In genomic region chr9:92978345-92978875, GRCh38 we compare ENCODE assay signal across 23 cellular contexts. TPM values are rescaled to one million over a fixed set of nuclear protein-coding genes. Genes with fewer than 3 reads are reported as not detected.
DNase-seq lines count a peak whose midpoint lies in the region; ATAC-seq and TF ChIP-seq lines count a peak whose summit lies in the region.
"Had no signal": no experiment of that assay in that cellular context is flagged by ENCODE, and none has a peak within 500 bp of the region (broad histone marks: within the 10 kb centered on the region; RNA-seq: fewer than 3 reads in every experiment).

No MANE protein-coding gene starts in this region.

- peaks cover 96% of the 10 kb centered on the region for H3K36me3 Mint-ChIP-seq in CD4-positive, alpha-beta T cell (ENCODE audit: low read depth)
- H3K36me3 Mint-ChIP-seq in CD8-positive, alpha-beta memory T cell: peaks cover 5 to 80% (median 19%) of the 10 kb centered on the region in 3 donors
- H3K36me3 Mint-ChIP-seq in activated CD8-positive, alpha-beta T cell treated with anti-CD3 and anti-CD28 coated beads, Interleukin-2, amount 10 ng/mL, durations not matched to agents 7 days and 5 days (ENCODE audit: low read depth): peaks cover 85% of the 10 kb centered on the region
- H3K36me3 Mint-ChIP-seq in memory B cell: peaks cover 44% of the 10 kb centered on the region

- no peaks in the 10 kb centered on the region for H3K27me3 Mint-ChIP-seq in CD4-positive, alpha-beta T cell
- no peaks in the 10 kb centered on the region for H3K27me3 Mint-ChIP-seq in CD8-positive, alpha-beta memory T cell
- no peaks in the 10 kb centered on the region for H3K27me3 Mint-ChIP-seq in activated CD8-positive, alpha-beta T cell treated with anti-CD3 and anti-CD28 coated beads, Interleukin-2, amount 10 ng/mL, durations not matched to agents 7 days and 5 days (ENCODE audit: low read depth)
- no peaks in the 10 kb centered on the region for H3K27me3 Mint-ChIP-seq in memory B cell
- H3K27me3 Mint-ChIP-seq: type B pancreatic cell had no signal

- intact Hi-C loops in CD4-positive, alpha-beta T cell (cut with DNase I, micrococcal nuclease): no loop called here

- POLR2A ChIA-PET in CD4-positive, alpha-beta T cell (lab: Charles Lee): interaction anchor here (0.8 to 3.2 kb wide), 8 partner anchors 11 to 90 kb away, joined by 3 to 41 read pairs (median 6); no protein-coding TSS in a partner anchor
- POLR2A ChIA-PET in CD8-positive, alpha-beta memory T cell (lab: Charles Lee): interaction anchor here (0.6 kb wide), 2 partner anchors 11 to 21 kb away, joined by 3 to 5 read pairs; no protein-coding TSS in a partner anchor
- POLR2A ChIA-PET in activated CD8-positive, alpha-beta T cell treated with anti-CD3 and anti-CD28 coated beads, Interleukin-2, amount 10 ng/mL, durations not matched to agents 7 days and 5 days (lab: Charles Lee): interaction anchor here (1.1 to 2.5 kb wide), 2 partner anchors 13 to 59 kb away, joined by 3 to 24 read pairs; no protein-coding TSS in a partner anchor

- H3K4me1 ChIP-seq in CD8-positive, alpha-beta memory T cell (ENCODE audit: insufficient read depth, low read length): peaks cover 76% of the 10 kb centered on the region
- H3K4me1 ChIP-seq: colonic mucosa, psoas muscle had no signal

- CTCF ChIA-PET in CD4-positive, alpha-beta T cell (lab: Charles Lee): interaction anchor here (1.9 kb wide), 1 partner anchor 25 kb away, joined by 8 read pairs; no protein-coding TSS in a partner anchor
- CTCF ChIA-PET in CD8-positive, alpha-beta memory T cell (lab: Charles Lee): no interaction called here
- CTCF ChIA-PET in activated CD8-positive, alpha-beta T cell treated with anti-CD3 and anti-CD28 coated beads, Interleukin-2, amount 10 ng/mL, durations not matched to agents 7 days and 5 days (lab: Charles Lee): interaction anchor here (1.0 to 1.1 kb wide), 2 partner anchors 9 to 25 kb away, joined by 3 read pairs; no protein-coding TSS in a partner anchor

- peaks cover 37% of the 10 kb centered on the region for H3K36me3 ChIP-seq in CD8-positive, alpha-beta memory T cell (ENCODE audit: insufficient read depth, low read length)
- H3K36me3 ChIP-seq: colonic mucosa had no signal

- ATAC-seq in CD4-positive, alpha-beta T cell (ENCODE audit: poor library complexity): peak; percentile 61
- no peak for ATAC-seq in activated CD8-positive, alpha-beta T cell treated with anti-CD3 and anti-CD28 coated beads, Interleukin-2, amount 10 ng/mL, durations not matched to agents 7 days and 5 days
- ATAC-seq in memory B cell (ENCODE audit: low read depth) (no peak), HG02798 (IDR thresholded peaks at IDR 0.05; ENCODE audit: poor library complexity, unreplicated experiment) (no peak), HG02852 (IDR thresholded peaks at IDR 0.05; ENCODE audit: unreplicated experiment) (no peak)
- ATAC-seq: HCT116, psoas muscle had no signal

- peaks cover 80% of the 10 kb centered on the region for H3K4me1 Mint-ChIP-seq in CD4-positive, alpha-beta T cell (ENCODE audit: low read depth)
- H3K4me1 Mint-ChIP-seq in CD8-positive, alpha-beta memory T cell: peaks cover 65 to 90% (median 81%) of the 10 kb centered on the region in 3 donors
- H3K4me1 Mint-ChIP-seq in activated CD8-positive, alpha-beta T cell treated with anti-CD3 and anti-CD28 coated beads, Interleukin-2, amount 10 ng/mL, durations not matched to agents 7 days and 5 days (ENCODE audit: low read depth): peaks cover 70% of the 10 kb centered on the region
- H3K4me1 Mint-ChIP-seq in memory B cell: peaks cover 43% of the 10 kb centered on the region

- no peak for DNase-seq in CD4-positive, alpha-beta T cell
- no peak for DNase-seq in CD8-positive, alpha-beta memory T cell
- DNase-seq in activated CD8-positive, alpha-beta T cell treated with anti-CD3 and anti-CD28 coated beads, Interleukin-2, amount 10 ng/mL, durations not matched to agents 7 days and 5 days: no peak
- DNase-seq in memory B cell (ENCODE audit: low spot score in 2 of 2) (no peak), pons (ENCODE audit: low spot score) (no peak)
- DNase-seq: activated CD8-positive, alpha-beta memory T cell treated with anti-CD3 and anti-CD28 coated beads, Interleukin-2, amount 50 U/mL, for 4 hours; colonic mucosa; KG1; midbrain; NCI-H1048; NCI-H2029 treated with DMSO at 0.1 percent for 48 hours; psoas muscle; stimulated activated CD4-positive, alpha-beta T cell treated with anti-CD3 and anti-CD28 coated beads, Interleukin-4, amount 100 ng/mL, for 1 hour; T1000 had no signal

- no peak overlapping the region for H3K27ac ChIP-seq in CD4-positive, alpha-beta T cell (ENCODE audit: low read depth, low read length)
- H3K27ac ChIP-seq in CD8-positive, alpha-beta memory T cell (ENCODE audit: low read depth, low read length): no peak overlapping the region
- H3K27ac ChIP-seq: colonic mucosa, psoas muscle, SK-N-MC, skin epidermis had no signal

- H3K4me3 Mint-ChIP-seq in CD4-positive, alpha-beta T cell: peak overlapping the region; percentile 70
- peak overlapping the region; percentile 6 to 76 (median 60) for H3K4me3 Mint-ChIP-seq in CD8-positive, alpha-beta memory T cell
- H3K4me3 Mint-ChIP-seq in activated CD8-positive, alpha-beta T cell treated with anti-CD3 and anti-CD28 coated beads, Interleukin-2, amount 10 ng/mL, durations not matched to agents 7 days and 5 days: no peak overlapping the region
- no peak overlapping the region for H3K4me3 Mint-ChIP-seq in memory B cell
- H3K4me3 Mint-ChIP-seq: type B pancreatic cell had no signal

- H3K9me3 ChIP-seq in CD4-positive, alpha-beta T cell (ENCODE audit: control insufficient read depth, low read length): no peaks in the 10 kb centered on the region
- no peaks in the 10 kb centered on the region for H3K9me3 ChIP-seq in CD8-positive, alpha-beta memory T cell (ENCODE audit: low read length)
- H3K9me3 ChIP-seq: colonic mucosa, psoas muscle had no signal

- H3K27me3 ChIP-seq in CD4-positive, alpha-beta T cell (ENCODE audit: control insufficient read depth, insufficient read depth, low read length): no peaks in the 10 kb centered on the region
- H3K27me3 ChIP-seq in CD8-positive, alpha-beta memory T cell (ENCODE audit: insufficient read depth, low read length, poor library complexity, severe bottlenecking): no peaks in the 10 kb centered on the region
- H3K27me3 ChIP-seq: colonic mucosa had no signal

- peak overlapping the region; percentile 81 for H3K27ac Mint-ChIP-seq in CD4-positive, alpha-beta T cell
- H3K27ac Mint-ChIP-seq in CD8-positive, alpha-beta memory T cell: peak overlapping the region; percentile 48 to 92 (median 72)
- H3K27ac Mint-ChIP-seq in activated CD8-positive, alpha-beta T cell treated with anti-CD3 and anti-CD28 coated beads, Interleukin-2, amount 10 ng/mL, durations not matched to agents 7 days and 5 days: peak overlapping the region; percentile 22
- peak overlapping the region; percentile 68 for H3K27ac Mint-ChIP-seq in memory B cell

- TF ChIP-seq CTCF in CD4-positive, alpha-beta T cell (IDR thresholded peaks at IDR 0.05): no peak

- no peak overlapping the region for H3K4me3 ChIP-seq in CD8-positive, alpha-beta memory T cell (ENCODE audit: low read length)
- H3K4me3 ChIP-seq: colonic mucosa, psoas muscle, SK-N-MC, skin epidermis had no signal

- no peaks in the 10 kb centered on the region for H3K9me3 Mint-ChIP-seq in CD4-positive, alpha-beta T cell
- no peaks in the 10 kb centered on the region for H3K9me3 Mint-ChIP-seq in CD8-positive, alpha-beta memory T cell
- H3K9me3 Mint-ChIP-seq in activated CD8-positive, alpha-beta T cell treated with anti-CD3 and anti-CD28 coated beads, Interleukin-2, amount 10 ng/mL, durations not matched to agents 7 days and 5 days (ENCODE audit: insufficient read depth): peaks cover 15% of the 10 kb centered on the region
- H3K9me3 Mint-ChIP-seq in memory B cell: no peaks in the 10 kb centered on the region

RNA-seq across cellular contexts. Expression of gene FGD3, which starts 31.1 kb away (rescaled TPM):
- 10 to 100 TPM; 91.0 to 95.7 TPM for total RNA-seq in CD4-positive, alpha-beta T cell
- total RNA-seq in CD8-positive, alpha-beta memory T cell: 10 to 100 TPM; 54.6 to 56.5 TPM
- 134 TPM for polyA plus RNA-seq in CD8-positive, alpha-beta memory T cell
- total RNA-seq in activated CD8-positive, alpha-beta T cell treated with anti-CD3 and anti-CD28 coated beads, Interleukin-2, amount 10 ng/mL, durations not matched to agents 7 days and 5 days: 100 to 1,000 TPM; 104 to 107 TPM
- total RNA-seq: fibroblast of lung, glomerular endothelial cell, RPMI7951 had no signal
- polyA plus RNA-seq: fibroblast of lung had no signal

Comparison
In these comparisons a context has a peak if more than half of its experiments do, and no peak if none do; other contexts are left out.
1. H3K27ac Mint-ChIP-seq: peak in every context shown above with its lines; median percentile 81 in CD4-positive, alpha-beta T cell; 72 in CD8-positive, alpha-beta memory T cell; 68 in memory B cell; 22 in activated CD8-positive, alpha-beta T cell treated with anti-CD3 and anti-CD28 coated beads, Interleukin-2, amount 10 ng/mL, durations not matched to agents 7 days and 5 days.
2. H3K4me3 Mint-ChIP-seq: peak in CD4-positive, alpha-beta T cell (single experiment) and CD8-positive, alpha-beta memory T cell (7 of 7); none in activated CD8-positive, alpha-beta T cell treated with anti-CD3 and anti-CD28 coated beads, Interleukin-2, amount 10 ng/mL, durations not matched to agents 7 days and 5 days (single experiment) and memory B cell (single experiment).